1 cellular context compared by ENCODE assay signal in genomic region chr10:128694532-128694931, GRCh38.
TF ChIP-seq lines count a peak whose summit lies in the region.

No MANE protein-coding gene starts in this region.

TF ChIP-seq in neural cell, 6 proteins besides CTCF, POLR2A, EP300 and RAD21 (continued from another document):
- TF ChIP-seq REST (IDR thresholded peaks at IDR 0.05; ENCODE audit: borderline replicate concordance) (no peak), MXI1 (conservative IDR thresholded peaks at IDR 0.05; ENCODE audit: poor library complexity, severe bottlenecking) (no peak)
